Comparison of ENCODE assay signal across 1 cellular context in genomic region chr6:24827970-24828369, GRCh38.
TF ChIP-seq lines count a peak whose summit lies in the region.

No MANE protein-coding gene starts in this region.

TF ChIP-seq in GM23338, 12 proteins besides CTCF, POLR2A, EP300 and RAD21:
- no peak for TF ChIP-seq POLR2AphosphoS5 (IDR thresholded peaks at IDR 0.05; ENCODE audit: low read depth)
- TF ChIP-seq ETS1 (IDR thresholded peaks at IDR 0.05), result no peak
- TF ChIP-seq ZNF462 (CRISPR knock-in tag; IDR thresholded peaks at IDR 0.05), result no peak
- TF ChIP-seq ZNF114 (CRISPR knock-in tag; IDR thresholded peaks at IDR 0.05), result no peak
- TF ChIP-seq STAT1 (IDR thresholded peaks at IDR 0.05; ENCODE audit: unreplicated experiment), result no peak
- no peak for TF ChIP-seq JUNB (IDR thresholded peaks at IDR 0.05; ENCODE audit: unreplicated experiment)
- TF ChIP-seq CREB1 (CRISPR knock-in tag; IDR thresholded peaks at IDR 0.05; ENCODE audit: low read depth), result no peak
